20 cellular contexts compared by ENCODE assay signal in genomic region chr5:139167052-139167451, GRCh38.
"Had no signal": no experiment of that assay in that cellular context is flagged by ENCODE, and none has a peak within 500 bp of the region (broad histone marks: within the 10 kb centered on the region; RNA-seq: fewer than 3 reads in every experiment).

No MANE protein-coding gene starts in this region.

- H3K27me3 Mint-ChIP-seq: activated CD8-positive, alpha-beta T cell treated with anti-CD3 and anti-CD28 coated beads for 36 hours; activated naive CD4-positive, alpha-beta T cell treated with anti-CD3 and anti-CD28 coated beads, Interleukin-2, amount 50 U/mL, for 24 hours had no signal

- H3K4me3 Mint-ChIP-seq: activated CD8-positive, alpha-beta T cell treated with anti-CD3 and anti-CD28 coated beads for 36 hours; activated naive CD4-positive, alpha-beta T cell treated with anti-CD3 and anti-CD28 coated beads, Interleukin-2, amount 50 U/mL, for 24 hours; activated T-helper 1 cell treated with anti-CD3 and anti-CD28 coated beads, Interleukin-12 subunit alpha, Interleukin-12 subunit beta, Interleukin-2, Interleukin-4 antibody, amounts not matched to agents 30 ng/mL and 10 ng/mL and 1 ng/mL, durations not matched to agents 14 hours and 24 hours and 36 hours; T-helper 1 cell treated with Interleukin-12 subunit alpha and Interleukin-12 subunit beta and Interleukin-4 antibody, amounts not matched to agents 30 μg/mL and 1 μg/mL, for 36 hours had no signal

- H3K27ac Mint-ChIP-seq: activated CD8-positive, alpha-beta T cell treated with anti-CD3 and anti-CD28 coated beads for 36 hours; activated naive CD4-positive, alpha-beta T cell treated with anti-CD3 and anti-CD28 coated beads, Interleukin-2, amount 50 U/mL, for 24 hours; activated T-helper 1 cell treated with anti-CD3 and anti-CD28 coated beads, Interleukin-12 subunit alpha, Interleukin-12 subunit beta, Interleukin-2, Interleukin-4 antibody, amounts not matched to agents 30 ng/mL and 10 ng/mL and 1 ng/mL, durations not matched to agents 14 hours and 24 hours and 36 hours; T-helper 1 cell treated with Interleukin-12 subunit alpha and Interleukin-12 subunit beta and Interleukin-4 antibody, amounts not matched to agents 30 μg/mL and 1 μg/mL, for 36 hours had no signal

- FAIRE-seq: bronchial epithelial cell had no signal

- DNase-seq: activated CD4-positive, alpha-beta T cell treated with anti-CD3 and anti-CD28 coated beads for 4 hours; activated CD8-positive, alpha-beta memory T cell treated with anti-CD3 and anti-CD28 coated beads, Interleukin-2, amount 50 U/mL, for 4 hours; activated CD8-positive, alpha-beta T cell treated with anti-CD3 and anti-CD28 coated beads for 36 hours; activated effector memory CD4-positive, alpha-beta T cell treated with Interleukin-2 at 50 U/mL for 16 hours; activated naive CD4-positive, alpha-beta T cell; aorta; MM.1S; NCI-H1105; NCI-H1436; NCI-H187; NCI-H2081 treated with DMSO at 0.1 percent for 48 hours; NCI-H446; NCI-H524; PC-3; SHP77 treated with DMSO at 0.1 percent for 48 hours had no signal

- H3K9me3 Mint-ChIP-seq: activated naive CD4-positive, alpha-beta T cell treated with anti-CD3 and anti-CD28 coated beads, Interleukin-2, amount 50 U/mL, for 24 hours had no signal

- ATAC-seq: activated CD4-positive, CD25-positive, alpha-beta regulatory T cell treated with anti-CD3 and anti-CD28 coated beads, Interleukin-2, amount 50 U/mL, for 24 hours; activated CD8-positive, alpha-beta T cell treated with anti-CD3 and anti-CD28 coated beads for 36 hours; PC-3 had no signal
